15 cellular contexts compared by ENCODE assay signal in the genomic region with DNA sequence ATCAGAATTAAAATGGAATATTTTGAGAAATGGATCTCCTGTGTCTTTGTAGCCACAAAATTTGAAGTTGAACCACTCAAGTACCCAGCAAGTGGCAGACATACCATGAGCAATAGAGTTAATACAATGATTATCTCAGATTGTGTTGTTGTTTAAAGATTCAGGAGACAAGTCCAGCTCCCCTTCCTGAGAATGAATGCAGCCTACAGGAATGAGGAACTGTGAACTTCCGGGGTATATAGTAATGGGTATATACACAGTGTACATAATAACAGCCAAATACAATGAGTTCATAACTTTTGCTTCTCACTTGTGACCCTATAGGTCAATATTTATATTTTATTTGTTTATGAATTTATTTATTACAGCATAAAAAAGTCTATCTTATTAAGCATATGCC.
DNase-seq lines count a peak whose midpoint lies in the region; ATAC-seq, FAIRE-seq and TF ChIP-seq lines count a peak whose summit lies in the region.
"Had no signal": no experiment of that assay in that cellular context is flagged by ENCODE, and none has a peak within 500 bp of the region (broad histone marks: within the 10 kb centered on the region; RNA-seq: fewer than 3 reads in every experiment).

No MANE protein-coding gene starts in this region.

- TF ChIP-seq CTCF in mammary epithelial cell (conservative IDR thresholded peaks at IDR 0.05 in 1 of 2, IDR thresholded peaks at IDR 0.05 in 1 of 2; ENCODE audit: extremely low read depth in 1 of 2, insufficient read depth in 1 of 2, low read depth in 1 of 2, low read length in 2 of 2), result no peak
- no peak for TF ChIP-seq CTCF in MCF 10A (IDR thresholded peaks at IDR 0.05; ENCODE audit: unreplicated experiment)
- TF ChIP-seq CTCF in bronchial epithelial cell (IDR thresholded peaks at IDR 0.05; ENCODE audit: insufficient read depth, low read length, severe bottlenecking), result no peak
- no peak for TF ChIP-seq CTCF in upper lobe of right lung (IDR thresholded peaks at IDR 0.05)

- H3K4me1 ChIP-seq in mammary epithelial cell (ENCODE audit: insufficient read depth, low read length), result peaks cover 57% of the 10 kb centered on the region
- no peaks in the 10 kb centered on the region for H3K4me1 ChIP-seq in upper lobe of right lung

- intact Hi-C loops in mammary epithelial cell (cut with micrococcal nuclease), result loop anchor here (2.0 to 10.0 kb wide), 6 partner anchors 181 to 923 kb away; no protein-coding TSS in a partner anchor
- intact Hi-C loops in MCF 10A (cut with micrococcal nuclease), result loop anchor here (10.0 kb wide), 1 partner anchor 871 kb away; no protein-coding TSS in a partner anchor
- intact Hi-C loops in upper lobe of right lung (cut with DNase I), result no loop called here
- intact Hi-C loops in activated CD4-positive, alpha-beta T cell treated with anti-CD3 and anti-CD28 coated beads for 36 hours (cut with DNase I, micrococcal nuclease), result loop anchor here in 1 of 2 experiments (5.0 kb wide), 1 partner anchor 868 kb away; no protein-coding TSS in a partner anchor

- no peaks in the 10 kb centered on the region for H4K20me1 ChIP-seq in mammary epithelial cell (ENCODE audit: insufficient read depth, low read length)

- H3K27ac ChIP-seq in mammary epithelial cell (ENCODE audit: insufficient read depth, low read depth, low read length), result peak overlapping the region; percentile 69
- no peak overlapping the region for H3K27ac ChIP-seq in upper lobe of right lung

- H3K4me3 ChIP-seq in mammary epithelial cell (replicated peaks in 1 of 3; ENCODE audit: insufficient read depth in 1 of 3, low read depth in 2 of 3, low read length in 3 of 3) (no peak overlapping the region), bronchial epithelial cell (ENCODE audit: low read depth, low read length) (no peak overlapping the region), upper lobe of right lung (no peak overlapping the region)

- no peak overlapping the region for H3K4me2 ChIP-seq in mammary epithelial cell (ENCODE audit: insufficient read depth, low read depth, low read length)

- H3K79me2 ChIP-seq in mammary epithelial cell (ENCODE audit: insufficient read depth, low read length), result no peaks in the 10 kb centered on the region

- no peak overlapping the region for H3K9ac ChIP-seq in mammary epithelial cell (ENCODE audit: insufficient read depth, low read length)

- H3K4me1 Mint-ChIP-seq in MCF 10A (ENCODE audit: insufficient read depth, unreplicated experiment), result peaks cover 27% of the 10 kb centered on the region
- peaks cover 6% of the 10 kb centered on the region for H3K4me1 Mint-ChIP-seq in activated CD4-positive, alpha-beta T cell treated with anti-CD3 and anti-CD28 coated beads for 36 hours

- in situ Hi-C loops in mammary epithelial cell (cut with MboI; ENCODE audit: low sequenced_read_pairs in 2 of 2), result loop anchor here in 1 of 2 donors (25.0 kb wide), 2 partner anchors 203 to 728 kb away; no protein-coding TSS in a partner anchor

- no peak overlapping the region for H3K4me3 Mint-ChIP-seq in MCF 10A (ENCODE audit: unreplicated experiment)
- H3K4me3 Mint-ChIP-seq in activated CD4-positive, alpha-beta T cell treated with anti-CD3 and anti-CD28 coated beads for 36 hours, result no peak overlapping the region
- H3K4me3 Mint-ChIP-seq: CD14-positive monocyte had no signal

- no peaks in the 10 kb centered on the region for H3K36me3 ChIP-seq in mammary epithelial cell (ENCODE audit: insufficient read depth, low read length)
- H3K36me3 ChIP-seq in bronchial epithelial cell (ENCODE audit: control insufficient read depth, insufficient read depth, low read length), result no peaks in the 10 kb centered on the region
- no peaks in the 10 kb centered on the region for H3K36me3 ChIP-seq in upper lobe of right lung

- WGBS in mammary epithelial cell (ENCODE audit: low coverage, missing lambda C conversion rate), result 100% methylated on average over 1 of the region's 1 CpG

- no peaks in the 10 kb centered on the region for H3K27me3 Mint-ChIP-seq in MCF 10A (ENCODE audit: insufficient read depth, unreplicated experiment)
- peaks cover 3% of the 10 kb centered on the region for H3K27me3 Mint-ChIP-seq in activated CD4-positive, alpha-beta T cell treated with anti-CD3 and anti-CD28 coated beads for 36 hours

- H3K36me3 Mint-ChIP-seq in MCF 10A (ENCODE audit: insufficient read depth, unreplicated experiment), result no peaks in the 10 kb centered on the region
- no peaks in the 10 kb centered on the region for H3K36me3 Mint-ChIP-seq in activated CD4-positive, alpha-beta T cell treated with anti-CD3 and anti-CD28 coated beads for 36 hours (ENCODE audit: low read depth)
- H3K36me3 Mint-ChIP-seq: CD14-positive monocyte had no signal

- no peak for DNase-seq in mammary epithelial cell
- DNase-seq in MCF 10A (ENCODE audit: unreplicated experiment), result no peak
- DNase-seq in OCI-M1 (lab: John Stamatoyannopoulos, UW), result peak; percentile 36
- DNase-seq in bronchial epithelial cell (ENCODE audit: low read depth), result peak; percentile 82
- DNase-seq in upper lobe of right lung, result no peak
- no peak for DNase-seq in activated CD4-positive, alpha-beta T cell treated with anti-CD3 and anti-CD28 coated beads for 36 hours
- DNase-seq in superior temporal gyrus (ENCODE audit: extremely low spot score), result no peak
- no peak for DNase-seq in NCI-H2107 treated with DMSO at 0.1 percent for 48 hours (lab: John Stamatoyannopoulos, UW; ENCODE audit: unreplicated experiment)
- DNase-seq: NCI-H187 treated with DMSO at 0.1 percent for 48 hours, NCI-H748 treated with DMSO at 0.1 percent for 48 hours, SHP77 had no signal

- dilution Hi-C loops in mammary epithelial cell (cut with HindIII; ENCODE audit: low sequenced_read_pairs), result no loop called here

- no peak overlapping the region for H2AFZ ChIP-seq in mammary epithelial cell (ENCODE audit: low read depth, low read length)

- no TSS peak for BruUV-seq in mammary epithelial cell (replicated peaks; lab: Mats Ljungman, UMichigan)
- no TSS peak for BruUV-seq in MCF 10A (replicated peaks; lab: Mats Ljungman, UMichigan)

- CTCF ChIA-PET in mammary epithelial cell (lab: Charles Lee; ENCODE audit: low non-redundant PET) (interaction anchor here (0.7 kb wide), 1 partner anchor 870 kb away, joined by 4 read pairs; no protein-coding TSS in a partner anchor), MCF 10A (lab: Yijun Ruan, JAX) (interaction anchor here (0.6 to 1.6 kb wide), 6 partner anchors 23 to 722 kb away, joined by 3 to 6 read pairs (median 4); no protein-coding TSS in a partner anchor)
- CTCF ChIA-PET in activated CD4-positive, alpha-beta T cell treated with anti-CD3 and anti-CD28 coated beads for 36 hours (lab: Charles Lee), result no interaction called here

- no peaks in the 10 kb centered on the region for H3K27me3 ChIP-seq in mammary epithelial cell (ENCODE audit: insufficient read depth, low read length)
- no peaks in the 10 kb centered on the region for H3K27me3 ChIP-seq in bronchial epithelial cell (ENCODE audit: control insufficient read depth, insufficient read depth, low read length)
- no peaks in the 10 kb centered on the region for H3K27me3 ChIP-seq in upper lobe of right lung

- H3K27ac Mint-ChIP-seq in MCF 10A (ENCODE audit: low read depth, unreplicated experiment), result no peak overlapping the region
- H3K27ac Mint-ChIP-seq in activated CD4-positive, alpha-beta T cell treated with anti-CD3 and anti-CD28 coated beads for 36 hours, result no peak overlapping the region

- ATAC-seq in upper lobe of right lung, result peak; percentile 48
- ATAC-seq in activated CD4-positive, alpha-beta T cell treated with anti-CD3 and anti-CD28 coated beads for 36 hours, result no peak

- POLR2A ChIA-PET in MCF 10A (lab: Yijun Ruan, JAX), result interaction anchor here (0.7 to 1.3 kb wide), 2 partner anchors 725 to 870 kb away, joined by 3 to 7 read pairs; no protein-coding TSS in a partner anchor
- POLR2A ChIA-PET in activated CD4-positive, alpha-beta T cell treated with anti-CD3 and anti-CD28 coated beads for 36 hours (lab: Charles Lee), result no interaction called here

- H3K9me3 ChIP-seq in mammary epithelial cell (replicated peaks; ENCODE audit: insufficient read depth, low read length), result no peaks in the 10 kb centered on the region
- no peaks in the 10 kb centered on the region for H3K9me3 ChIP-seq in upper lobe of right lung

- FAIRE-seq in bronchial epithelial cell (lab: Jason Lieb, UNC), result no peak
- FAIRE-seq: GM19239, H1, RCC 7860 had no signal

- no peaks in the 10 kb centered on the region for H3K9me3 Mint-ChIP-seq in MCF 10A (ENCODE audit: unreplicated experiment)
- no peaks in the 10 kb centered on the region for H3K9me3 Mint-ChIP-seq in activated CD4-positive, alpha-beta T cell treated with anti-CD3 and anti-CD28 coated beads for 36 hours (ENCODE audit: low read depth)
- H3K9me3 Mint-ChIP-seq: CD14-positive monocyte had no signal

Comparison
In these comparisons a context has a peak if more than half of its experiments do, and no peak if none do; other contexts are left out.
1. DNase-seq: peak in OCI-M1 (single experiment) and bronchial epithelial cell (single experiment); none in mammary epithelial cell (single experiment), MCF 10A (single experiment), upper lobe of right lung (single experiment), activated CD4-positive, alpha-beta T cell treated with anti-CD3 and anti-CD28 coated beads for 36 hours (single experiment), superior temporal gyrus (single experiment) and NCI-H2107 treated with DMSO at 0.1 percent for 48 hours (single experiment).